In the genomic region with DNA sequence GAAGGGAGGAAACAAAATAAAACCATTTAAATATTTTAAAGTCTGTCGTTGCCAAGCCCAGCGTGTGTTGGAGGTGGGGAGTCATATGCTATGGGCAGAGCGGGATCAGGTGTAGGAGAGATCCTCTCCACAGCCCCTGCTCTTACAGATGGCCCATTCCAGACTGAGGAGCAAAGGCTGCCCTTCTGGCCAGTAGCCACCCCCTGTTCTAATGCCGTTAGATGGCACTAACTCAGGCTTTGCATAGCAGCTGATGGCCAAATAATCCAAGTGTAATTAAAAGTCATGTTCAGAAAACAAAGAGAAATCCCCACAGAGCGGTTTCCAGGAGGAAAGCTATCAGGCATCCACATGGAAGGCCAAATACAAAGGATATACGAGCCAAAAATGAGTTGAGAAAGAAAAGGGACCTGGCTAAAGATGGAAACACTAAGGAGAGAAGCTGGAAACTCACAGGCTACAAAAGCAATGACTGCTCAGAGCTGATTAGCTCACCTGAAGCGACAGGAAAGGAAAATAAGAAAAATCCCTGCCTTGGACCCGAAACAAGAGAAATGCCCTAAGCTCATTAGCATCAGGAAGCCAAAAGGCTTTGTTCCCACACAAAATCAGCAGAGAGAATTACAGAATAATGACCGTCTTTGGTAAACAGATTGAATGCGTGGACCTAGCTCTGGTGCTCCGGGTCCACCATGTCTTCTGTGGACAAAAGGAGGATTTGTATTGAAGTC, we compare ENCODE assay signal across 21 cellular contexts.
DNase-seq lines count a peak whose midpoint lies in the region; ATAC-seq and TF ChIP-seq lines count a peak whose summit lies in the region.
"Had no signal": no experiment of that assay in that cellular context is flagged by ENCODE, and none has a peak within 500 bp of the region (broad histone marks: within the 10 kb centered on the region; RNA-seq: fewer than 3 reads in every experiment).

No MANE protein-coding gene starts in this region.

- H3K4ac ChIP-seq in H9 (ENCODE audit: low read depth, low read length) = no peak overlapping the region

- H2BK12ac ChIP-seq in H9 (ENCODE audit: insufficient read length, low read depth, low read length) = no peak overlapping the region

- H4K91ac ChIP-seq in H9 (ENCODE audit: insufficient read length, low read depth, low read length) = no peak overlapping the region

- H3K4me1 ChIP-seq in H9 (ENCODE audit: insufficient read depth, low read length) = no peaks in the 10 kb centered on the region
- peaks cover 19% of the 10 kb centered on the region for H3K4me1 ChIP-seq in neural progenitor cell

- H3K79me1 ChIP-seq in H9 (ENCODE audit: insufficient read depth, low read depth, low read length, poor library complexity, severe bottlenecking) = no peaks in the 10 kb centered on the region

- H3K23me2 ChIP-seq in H9 (ENCODE audit: insufficient read length, low read depth, low read length, poor library complexity, severe bottlenecking) = no peaks in the 10 kb centered on the region

- H2AK5ac ChIP-seq in H9 (ENCODE audit: insufficient read length, low read length) = no peak overlapping the region

- TF ChIP-seq CTCF in H9 (conservative IDR thresholded peaks at IDR 0.05) (no peak), neural progenitor cell (IDR thresholded peaks at IDR 0.05) (no peak)

- H4K20me1 ChIP-seq in H9 (ENCODE audit: control insufficient read depth, insufficient read depth, insufficient read length) = no peaks in the 10 kb centered on the region
- peaks cover 8% of the 10 kb centered on the region for H4K20me1 ChIP-seq in neural progenitor cell (ENCODE audit: low read depth)

- H3K4me1 Mint-ChIP-seq in H9 (peaks cover 15 to 16% of the 10 kb centered on the region in 2 experiments), neural progenitor cell (peaks cover 16% of the 10 kb centered on the region)
- H3K4me1 Mint-ChIP-seq: B cell had no signal

- H3K27me3 ChIP-seq in H9 (ENCODE audit: insufficient read depth, low read length) (no peaks in the 10 kb centered on the region), neural progenitor cell (no peaks in the 10 kb centered on the region)

- H3K36me3 Mint-ChIP-seq in H9 (ENCODE audit: insufficient read depth in 1 of 3, low read depth in 3 of 3) (no peaks in the 10 kb centered on the region), neural progenitor cell (no peaks in the 10 kb centered on the region)

- H3K27me3 Mint-ChIP-seq in H9 (ENCODE audit: low read depth) = no peaks in the 10 kb centered on the region; the same call in 1 of the 2 replicates
- H3K27me3 Mint-ChIP-seq in neural progenitor cell (ENCODE audit: insufficient read depth, low read depth) = peaks cover 4% of the 10 kb centered on the region
- H3K27me3 Mint-ChIP-seq: B cell; CD4-positive, alpha-beta T cell had no signal

- no peak overlapping the region for H3K23ac ChIP-seq in H9 (ENCODE audit: insufficient read length, low read depth, low read length)

- H3K9me3 Mint-ChIP-seq in H9 = no peaks in the 10 kb centered on the region
- no peaks in the 10 kb centered on the region for H3K9me3 Mint-ChIP-seq in neural progenitor cell

- peaks cover 18% of the 10 kb centered on the region for H3F3A ChIP-seq in neural progenitor cell (ENCODE audit: low read depth)

- no peak overlapping the region for H2BK5ac ChIP-seq in H9 (ENCODE audit: insufficient read length, low read length)

- no peak for ATAC-seq in left cardiac atrium
- ATAC-seq: Panc1, Right ventricle myocardium inferior, SK-N-SH treated with all-trans-retinoic acid at 6 μM for 48 hours had no signal

- WGBS in H9 (ENCODE audit: extremely low coverage, insufficient read length, low lambda C conversion rate) = no CpG with 5 or more reads among the region's 11 CpGs

- no peak overlapping the region for H3T11ph ChIP-seq in H9 (ENCODE audit: low read length)

- H3K18ac ChIP-seq in H9 (ENCODE audit: insufficient read length, low read depth, low read length) = no peak overlapping the region

- intact Hi-C loops in left cardiac atrium (cut with DNase I) = no loop called here

- H3K4me3 Mint-ChIP-seq in H9 (no peak overlapping the region), neural progenitor cell (peak overlapping the region; percentile 13)
- H3K4me3 Mint-ChIP-seq: B cell; CD4-positive, alpha-beta T cell had no signal

- no peaks in the 10 kb centered on the region for H3K36me3 ChIP-seq in neural progenitor cell

- H3K27ac ChIP-seq in H9 (ENCODE audit: insufficient read length, low read depth, low read length) (no peak overlapping the region), neural progenitor cell (peak overlapping the region; percentile 65)

- DNase-seq in H9 = no peak
- DNase-seq in NCI-H524 (lab: John Stamatoyannopoulos, UW) = peak; percentile 7 to 70
- DNase-seq in ecto neural progenitor cell (ENCODE audit: low spot score) = peak; percentile 46
- DNase-seq in neural progenitor cell (ENCODE audit: low spot score) = peak; percentile 73
- DNase-seq in left cardiac atrium = no peak
- no peak for DNase-seq in activated naive CD4-positive, alpha-beta T cell (lab: John Stamatoyannopoulos, UW)
- DNase-seq in superior temporal gyrus (ENCODE audit: extremely low spot score) = no peak
- DNase-seq: CD4-positive, alpha-beta T cell; GOT3; IMR-90; Kasumi-1; MM.1S; NCI-H1105; NCI-H1694 treated with DMSO at 0.1 percent for 48 hours; NCI-H226; NCI-H774; T-helper 1 cell had no signal

- no peak overlapping the region for H3K4me3 ChIP-seq in neural progenitor cell

- H3K27ac Mint-ChIP-seq in H9 (peak overlapping the region; percentile 32 to 89 (median 79); a peak in 6 of 7 replicates), neural progenitor cell (peak overlapping the region; percentile 96)
- H3K27ac Mint-ChIP-seq: B cell; CD4-positive, alpha-beta T cell had no signal

- H2AFZ ChIP-seq in H9 (ENCODE audit: low read length) (no peak overlapping the region), neural progenitor cell (replicated peaks) (no peak overlapping the region)

- H3K14ac ChIP-seq in H9 (ENCODE audit: insufficient read depth, low read length) = no peak overlapping the region

- no peaks in the 10 kb centered on the region for H3K9me3 ChIP-seq in H9 (ENCODE audit: control insufficient read depth, low read depth, low read length)
- no peaks in the 10 kb centered on the region for H3K9me3 ChIP-seq in neural progenitor cell (ENCODE audit: low read depth)

- no peak overlapping the region for H4K5ac ChIP-seq in H9 (ENCODE audit: insufficient read length, low read depth, low read length)

- no peak overlapping the region for H2BK120ac ChIP-seq in H9 (ENCODE audit: low read depth, low read length, poor library complexity, severe bottlenecking)

- H2BK20ac ChIP-seq in H9 (ENCODE audit: low read depth, low read length, poor library complexity, severe bottlenecking) = no peak overlapping the region

- no peak overlapping the region for H4K8ac ChIP-seq in H9 (replicated peaks; ENCODE audit: insufficient read length, low read depth, low read length)

- no peak overlapping the region for H2BK15ac ChIP-seq in H9 (ENCODE audit: low read depth, low read length)

- H3K9ac ChIP-seq in H9 (ENCODE audit: extremely low read depth, insufficient read length, low read length) (no peak overlapping the region), neural progenitor cell (no peak overlapping the region)

- H3K79me2 ChIP-seq in H9 (ENCODE audit: insufficient read depth, low read length) (no peaks in the 10 kb centered on the region), neural progenitor cell (ENCODE audit: low read depth) (no peaks in the 10 kb centered on the region)

- no peak overlapping the region for H3K56ac ChIP-seq in H9 (ENCODE audit: insufficient read length, low read depth, low read length)

- H3K4me2 ChIP-seq in H9 (ENCODE audit: insufficient read depth, insufficient read length, low read length) (no peak overlapping the region), neural progenitor cell (peak overlapping the region; percentile 65)

Comparison
In these comparisons a context has a peak if more than half of its experiments do, and no peak if none do; other contexts are left out.
1. DNase-seq: peak in NCI-H524 (2 of 2), ecto neural progenitor cell (single experiment) and neural progenitor cell (single experiment); none in H9 (single experiment), left cardiac atrium (single experiment), activated naive CD4-positive, alpha-beta T cell (0 of 4) and superior temporal gyrus (single experiment).